ENCODE assay signal across 9 cellular contexts in the genomic region with DNA sequence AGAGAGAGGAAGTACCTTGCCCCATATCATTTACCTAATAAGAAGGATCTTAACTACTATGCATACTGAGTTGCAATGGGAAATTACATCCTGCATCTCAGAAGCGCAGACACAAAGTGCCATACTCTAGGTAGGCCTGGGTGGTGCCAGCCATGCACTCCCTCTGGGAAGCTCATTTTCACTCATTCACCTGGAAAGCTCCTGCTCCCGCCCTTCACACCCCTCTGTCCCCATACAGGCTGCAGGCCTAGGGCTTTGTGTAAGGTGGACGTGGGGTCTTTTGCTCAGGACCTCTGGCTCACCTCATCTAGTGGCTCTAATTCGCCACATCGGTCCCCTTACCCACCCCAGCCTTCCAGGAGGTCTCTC. TPM values are rescaled to one million over a fixed set of nuclear protein-coding genes. Genes with fewer than 3 reads are reported as not detected.
DNase-seq lines count a peak whose midpoint lies in the region; ATAC-seq and TF ChIP-seq lines count a peak whose summit lies in the region.
"Had no signal": no experiment of that assay in that cellular context is flagged by ENCODE, and none has a peak within 500 bp of the region (broad histone marks: within the 10 kb centered on the region; RNA-seq: fewer than 3 reads in every experiment).

No MANE protein-coding gene starts in this region.

- CTCF ChIA-PET in GM10248 (lab: Yijun Ruan, JAX) = interaction anchor here (1.1 to 1.7 kb wide), 2 partner anchors 13 to 15 kb away, joined by 3 to 5 read pairs; a partner anchor contains a TSS

- H3K9me3 ChIP-seq in iPS-20b (ENCODE audit: insufficient read depth, low read depth, low read length) = no peaks in the 10 kb centered on the region

- peaks cover 35% of the 10 kb centered on the region for H3K36me3 Mint-ChIP-seq in activated T-helper 1 cell treated with anti-CD3 and anti-CD28 coated beads, Interleukin-12 subunit alpha, Interleukin-12 subunit beta, Interleukin-2, Interleukin-4 antibody, amounts not matched to agents 30 ng/mL and 10 ng/mL and 1 ng/mL, durations not matched to agents 14 hours and 24 hours and 36 hours (ENCODE audit: low read depth)
- peaks cover 33 to 40% of the 10 kb centered on the region in 2 donors for H3K36me3 Mint-ChIP-seq in stimulated activated naive B cell treated with anti-CD40 and anti-IgM and Interleukin-4, amounts not matched to agents 10 μg/mL and 1 μg/mL and 100 μg/mL, for 72 hours

- H3K9me3 Mint-ChIP-seq in activated T-helper 1 cell treated with anti-CD3 and anti-CD28 coated beads, Interleukin-12 subunit alpha, Interleukin-12 subunit beta, Interleukin-2, Interleukin-4 antibody, amounts not matched to agents 30 ng/mL and 10 ng/mL and 1 ng/mL, durations not matched to agents 14 hours and 24 hours and 36 hours = no peaks in the 10 kb centered on the region
- H3K9me3 Mint-ChIP-seq in stimulated activated naive B cell treated with anti-CD40 and anti-IgM and Interleukin-4, amounts not matched to agents 10 μg/mL and 1 μg/mL and 100 μg/mL, for 72 hours = no peaks in the 10 kb centered on the region

- DNase-seq in NCI-H2171 treated with DMSO at 0.1 percent for 48 hours (lab: John Stamatoyannopoulos, UW) (peak; percentile 49), NCI-H2171 (lab: John Stamatoyannopoulos, UW) (no peak), GM10248 (ENCODE audit: extremely low spot score) (no peak), AG20443 (ENCODE audit: low spot score) (no peak)
- DNase-seq in activated T-helper 1 cell treated with anti-CD3 and anti-CD28 coated beads, Interleukin-12 subunit alpha, Interleukin-12 subunit beta, Interleukin-2, Interleukin-4 antibody, amounts not matched to agents 30 ng/mL and 10 ng/mL and 1 ng/mL, durations not matched to agents 14 hours and 24 hours and 36 hours (ENCODE audit: low spot score) = no peak
- no peak for DNase-seq in stimulated activated naive B cell treated with anti-CD40 and anti-IgM and Interleukin-4, amounts not matched to agents 10 μg/mL and 1 μg/mL and 100 μg/mL, for 72 hours

- peak overlapping the region; percentile 96 for H3K9ac ChIP-seq in iPS-20b (ENCODE audit: low read depth, low read length)

- ATAC-seq in stimulated activated naive B cell treated with anti-CD40 and anti-IgM and Interleukin-4, amounts not matched to agents 10 μg/mL and 1 μg/mL and 100 μg/mL, for 72 hours (replicated peaks) = no peak
- no peak for ATAC-seq in GM21367 (IDR thresholded peaks at IDR 0.05; ENCODE audit: unreplicated experiment)

- peak overlapping the region; percentile 100 for H3K4me3 Mint-ChIP-seq in activated T-helper 1 cell treated with anti-CD3 and anti-CD28 coated beads, Interleukin-12 subunit alpha, Interleukin-12 subunit beta, Interleukin-2, Interleukin-4 antibody, amounts not matched to agents 30 ng/mL and 10 ng/mL and 1 ng/mL, durations not matched to agents 14 hours and 24 hours and 36 hours
- H3K4me3 Mint-ChIP-seq in stimulated activated naive B cell treated with anti-CD40 and anti-IgM and Interleukin-4, amounts not matched to agents 10 μg/mL and 1 μg/mL and 100 μg/mL, for 72 hours = peak overlapping the region; percentile 96 to 100

- POLR2A ChIA-PET in GM10248 (lab: Yijun Ruan, JAX) = no interaction called here

- H3K4me1 Mint-ChIP-seq in activated T-helper 1 cell treated with anti-CD3 and anti-CD28 coated beads, Interleukin-12 subunit alpha, Interleukin-12 subunit beta, Interleukin-2, Interleukin-4 antibody, amounts not matched to agents 30 ng/mL and 10 ng/mL and 1 ng/mL, durations not matched to agents 14 hours and 24 hours and 36 hours (ENCODE audit: low read depth) = peaks cover 69% of the 10 kb centered on the region
- peaks cover 26 to 51% of the 10 kb centered on the region in 2 donors for H3K4me1 Mint-ChIP-seq in stimulated activated naive B cell treated with anti-CD40 and anti-IgM and Interleukin-4, amounts not matched to agents 10 μg/mL and 1 μg/mL and 100 μg/mL, for 72 hours

- H3K4me1 ChIP-seq in iPS-20b (ENCODE audit: insufficient read depth, low read length) = peaks cover 11% of the 10 kb centered on the region; the same call in 1 of the 2 replicates

- H3K27me3 Mint-ChIP-seq in activated T-helper 1 cell treated with anti-CD3 and anti-CD28 coated beads, Interleukin-12 subunit alpha, Interleukin-12 subunit beta, Interleukin-2, Interleukin-4 antibody, amounts not matched to agents 30 ng/mL and 10 ng/mL and 1 ng/mL, durations not matched to agents 14 hours and 24 hours and 36 hours (ENCODE audit: insufficient read depth) = no peaks in the 10 kb centered on the region
- no peaks in the 10 kb centered on the region for H3K27me3 Mint-ChIP-seq in stimulated activated naive B cell treated with anti-CD40 and anti-IgM and Interleukin-4, amounts not matched to agents 10 μg/mL and 1 μg/mL and 100 μg/mL, for 72 hours

- H3K27me3 ChIP-seq in iPS-20b (ENCODE audit: insufficient read depth, low read length) = peaks cover 36% of the 10 kb centered on the region

- H3K36me3 ChIP-seq in iPS-20b (ENCODE audit: insufficient read depth, low read depth, low read length) = peaks cover 41% of the 10 kb centered on the region

- H3K27ac Mint-ChIP-seq in activated T-helper 1 cell treated with anti-CD3 and anti-CD28 coated beads, Interleukin-12 subunit alpha, Interleukin-12 subunit beta, Interleukin-2, Interleukin-4 antibody, amounts not matched to agents 30 ng/mL and 10 ng/mL and 1 ng/mL, durations not matched to agents 14 hours and 24 hours and 36 hours = peak overlapping the region; percentile 97
- peak overlapping the region; percentile 99 for H3K27ac Mint-ChIP-seq in stimulated activated naive B cell treated with anti-CD40 and anti-IgM and Interleukin-4, amounts not matched to agents 10 μg/mL and 1 μg/mL and 100 μg/mL, for 72 hours

- intact Hi-C loops in activated T-helper 1 cell treated with anti-CD3 and anti-CD28 coated beads, Interleukin-12 subunit alpha, Interleukin-12 subunit beta, Interleukin-2, Interleukin-4 antibody, amounts not matched to agents 30 ng/mL and 10 ng/mL and 1 ng/mL, durations not matched to agents 14 hours and 24 hours and 36 hours (cut with micrococcal nuclease) = loop anchor here (5.0 to 10.0 kb wide), 2 partner anchors 531 to 1231 kb away; a partner anchor contains a TSS

- H3K4me3 ChIP-seq in iPS-20b (ENCODE audit: low read length) = peak overlapping the region; percentile 90

- peak overlapping the region; percentile 92 for H3K27ac ChIP-seq in iPS-20b (ENCODE audit: low read length)

- TF ChIP-seq CTCF in GM10248 (IDR thresholded peaks at IDR 0.05; ENCODE audit: control extremely low read depth, extremely low read depth, low read depth, missing control alignments) = no peak

RNA-seq across cellular contexts. Expression of a gene that starts 0.8 kb away (rescaled TPM):
- total RNA-seq in activated T-helper 1 cell treated with anti-CD3 and anti-CD28 coated beads, Interleukin-12 subunit alpha, Interleukin-12 subunit beta, Interleukin-2, Interleukin-4 antibody, amounts not matched to agents 30 ng/mL and 10 ng/mL and 1 ng/mL, durations not matched to agents 14 hours and 24 hours and 36 hours = 118 and 121 TPM in 2 replicates

RNA-seq across cellular contexts. Expression of a gene that starts 13.1 kb away (rescaled TPM):
- 0.39 and 0.96 TPM in 2 replicates for total RNA-seq in activated T-helper 1 cell treated with anti-CD3 and anti-CD28 coated beads, Interleukin-12 subunit alpha, Interleukin-12 subunit beta, Interleukin-2, Interleukin-4 antibody, amounts not matched to agents 30 ng/mL and 10 ng/mL and 1 ng/mL, durations not matched to agents 14 hours and 24 hours and 36 hours

RNA-seq across cellular contexts. Expression of a gene that starts 19.3 kb away (rescaled TPM):
- total RNA-seq in activated T-helper 1 cell treated with anti-CD3 and anti-CD28 coated beads, Interleukin-12 subunit alpha, Interleukin-12 subunit beta, Interleukin-2, Interleukin-4 antibody, amounts not matched to agents 30 ng/mL and 10 ng/mL and 1 ng/mL, durations not matched to agents 14 hours and 24 hours and 36 hours = 0.24 and 0.54 TPM in 2 replicates
- total RNA-seq: RPMI7951 had no signal
